21 cellular contexts compared by ENCODE assay signal in genomic region chr4:147790412-147790811, GRCh38. TPM values are rescaled to one million over a fixed set of nuclear protein-coding genes. Genes with fewer than 3 reads are reported as not detected.
DNase-seq lines count a peak whose midpoint lies in the region; ATAC-seq and TF ChIP-seq lines count a peak whose summit lies in the region.
"Had no signal": no experiment of that assay in that cellular context is flagged by ENCODE, and none has a peak within 500 bp of the region (broad histone marks: within the 10 kb centered on the region; RNA-seq: fewer than 3 reads in every experiment).

No MANE protein-coding gene starts in this region.

- H3K18ac ChIP-seq in trophoblast cell (ENCODE audit: low read length) = no peak overlapping the region

- peaks cover 10 to 15% of the 10 kb centered on the region in 2 experiments for H3K4me1 ChIP-seq in trophoblast cell (ENCODE audit: control insufficient read depth in 1 of 2, insufficient read depth in 2 of 2, low read length in 2 of 2)

- H3K27me3 Mint-ChIP-seq in chondrocyte (ENCODE audit: low read depth) = no peaks in the 10 kb centered on the region
- H3K27me3 Mint-ChIP-seq: B cell; CD4-positive, alpha-beta T cell had no signal

- H3K27me3 ChIP-seq in trophoblast cell (ENCODE audit: insufficient read depth, low read length) = no peaks in the 10 kb centered on the region

- no peak overlapping the region for H3K4me3 Mint-ChIP-seq in chondrocyte (ENCODE audit: unreplicated experiment)
- H3K4me3 Mint-ChIP-seq: B cell; CD4-positive, alpha-beta T cell; IgD-negative memory B cell had no signal

- no peaks in the 10 kb centered on the region for H3K9me3 ChIP-seq in trophoblast cell (ENCODE audit: insufficient read depth, low read depth, low read length)

- peaks cover 4% of the 10 kb centered on the region for H3K79me2 ChIP-seq in trophoblast cell (ENCODE audit: control insufficient read depth, insufficient read depth, low read length, poor library complexity)

- no peak overlapping the region for H2AFZ ChIP-seq in trophoblast cell (ENCODE audit: insufficient read depth, low read length, poor library complexity)
- H2AFZ ChIP-seq: GM23248 had no signal

- H3K4ac ChIP-seq in trophoblast cell (ENCODE audit: low read depth, low read length) = no peak overlapping the region

- H3K9me3 Mint-ChIP-seq in chondrocyte (ENCODE audit: low read depth) = no peaks in the 10 kb centered on the region
- H3K9me3 Mint-ChIP-seq: CD4-positive, alpha-beta T cell; IgD-negative memory B cell had no signal

- no peak overlapping the region for H2BK12ac ChIP-seq in trophoblast cell (ENCODE audit: low read length)

- H2BK120ac ChIP-seq in trophoblast cell (ENCODE audit: insufficient read depth, low read length, poor library complexity) = no peak overlapping the region

- H4K12ac ChIP-seq in trophoblast cell (ENCODE audit: low read depth, low read length) = no peak overlapping the region

- H2AK5ac ChIP-seq in trophoblast cell (ENCODE audit: low read length) = no peak overlapping the region

- H3K23ac ChIP-seq in trophoblast cell (ENCODE audit: low read length) = no peak overlapping the region

- no peak overlapping the region for H3K4me2 ChIP-seq in trophoblast cell (ENCODE audit: low read length)

- H3K4me1 Mint-ChIP-seq in chondrocyte (ENCODE audit: low read depth) = peaks cover 89% of the 10 kb centered on the region
- H3K4me1 Mint-ChIP-seq: B cell had no signal

- no CpG with 5 or more reads among the region's 2 CpGs for WGBS in trophoblast cell (ENCODE audit: extremely low coverage, insufficient coverage, insufficient read length)

- H3K14ac ChIP-seq in trophoblast cell (ENCODE audit: low read length) = no peak overlapping the region

- H3K79me1 ChIP-seq in trophoblast cell (ENCODE audit: low read length) = no peaks in the 10 kb centered on the region

- H3K4me3 ChIP-seq in trophoblast cell (ENCODE audit: low read depth, low read length) = no peak overlapping the region
- H3K4me3 ChIP-seq: GM12878, GM23248 had no signal

- H2BK5ac ChIP-seq in trophoblast cell (ENCODE audit: low read depth, low read length, poor library complexity) = no peak overlapping the region

- ATAC-seq in GM21619 (IDR thresholded peaks at IDR 0.05; ENCODE audit: unreplicated experiment) = no peak
- ATAC-seq: GM12878, Panc1 had no signal

- H4K91ac ChIP-seq in trophoblast cell (ENCODE audit: low read depth, low read length) = no peak overlapping the region

- H3K27ac ChIP-seq in trophoblast cell (ENCODE audit: low read depth, low read length) = no peak overlapping the region
- H3K27ac ChIP-seq: GM23248 had no signal

- no peak for TF ChIP-seq CTCF in chondrocyte (IDR thresholded peaks at IDR 0.05)

- no peak overlapping the region for H4K8ac ChIP-seq in trophoblast cell (ENCODE audit: low read depth, low read length)

- H3K36me3 ChIP-seq in trophoblast cell (ENCODE audit: control insufficient read depth in 1 of 2, insufficient read depth in 2 of 2, low read length in 2 of 2) = no peaks in the 10 kb centered on the region

- peak overlapping the region; percentile 92 for H3K27ac Mint-ChIP-seq in chondrocyte (ENCODE audit: unreplicated experiment)
- H3K27ac Mint-ChIP-seq: B cell; CD4-positive, alpha-beta T cell had no signal

- peaks cover 3% of the 10 kb centered on the region for H3K36me3 Mint-ChIP-seq in chondrocyte (ENCODE audit: low read depth)
- H3K36me3 Mint-ChIP-seq: IgD-negative memory B cell had no signal

- H3K9ac ChIP-seq in trophoblast cell (ENCODE audit: low read length) = no peak overlapping the region
- H3K9ac ChIP-seq: GM23248 had no signal

- DNase-seq in DMS53 (lab: John Stamatoyannopoulos, UW) = peak; percentile 71
- peak; percentile 43 for DNase-seq in LoVo (ENCODE audit: low spot score)
- DNase-seq in chondrocyte (ENCODE audit: low spot score) = no peak
- peak; percentile 25 to 62 for DNase-seq in trophoblast cell
- no peak for DNase-seq in NCI-H1417 treated with DMSO at 0.1 percent for 48 hours (lab: John Stamatoyannopoulos, UW)
- DNase-seq in T-helper 2 cell = no peak
- DNase-seq: Calu3; CD4-positive, alpha-beta T cell; DMS79 treated with DMSO at 0.1 percent for 48 hours; Kasumi-1; NCI-H1417; NCI-H2081; NCI-H510A; NCI-H774; SHP77 treated with DMSO at 0.1 percent for 48 hours had no signal

RNA-seq across cellular contexts. Expression of gene ARHGAP10, which starts 58.5 kb away (rescaled TPM):
- 111 to 119 TPM (median 111 TPM) in 3 replicates for total RNA-seq in chondrocyte
- 18.2 and 18.7 TPM in 2 replicates for polyA plus RNA-seq in trophoblast cell (2013)

Comparison
In these comparisons a context has a peak if more than half of its experiments do, and no peak if none do; other contexts are left out.
1. DNase-seq: peak in DMS53 (single experiment), LoVo (single experiment) and trophoblast cell (2 of 2); none in chondrocyte (single experiment), NCI-H1417 treated with DMSO at 0.1 percent for 48 hours (single experiment) and T-helper 2 cell (0 of 5).